In the genomic region with DNA sequence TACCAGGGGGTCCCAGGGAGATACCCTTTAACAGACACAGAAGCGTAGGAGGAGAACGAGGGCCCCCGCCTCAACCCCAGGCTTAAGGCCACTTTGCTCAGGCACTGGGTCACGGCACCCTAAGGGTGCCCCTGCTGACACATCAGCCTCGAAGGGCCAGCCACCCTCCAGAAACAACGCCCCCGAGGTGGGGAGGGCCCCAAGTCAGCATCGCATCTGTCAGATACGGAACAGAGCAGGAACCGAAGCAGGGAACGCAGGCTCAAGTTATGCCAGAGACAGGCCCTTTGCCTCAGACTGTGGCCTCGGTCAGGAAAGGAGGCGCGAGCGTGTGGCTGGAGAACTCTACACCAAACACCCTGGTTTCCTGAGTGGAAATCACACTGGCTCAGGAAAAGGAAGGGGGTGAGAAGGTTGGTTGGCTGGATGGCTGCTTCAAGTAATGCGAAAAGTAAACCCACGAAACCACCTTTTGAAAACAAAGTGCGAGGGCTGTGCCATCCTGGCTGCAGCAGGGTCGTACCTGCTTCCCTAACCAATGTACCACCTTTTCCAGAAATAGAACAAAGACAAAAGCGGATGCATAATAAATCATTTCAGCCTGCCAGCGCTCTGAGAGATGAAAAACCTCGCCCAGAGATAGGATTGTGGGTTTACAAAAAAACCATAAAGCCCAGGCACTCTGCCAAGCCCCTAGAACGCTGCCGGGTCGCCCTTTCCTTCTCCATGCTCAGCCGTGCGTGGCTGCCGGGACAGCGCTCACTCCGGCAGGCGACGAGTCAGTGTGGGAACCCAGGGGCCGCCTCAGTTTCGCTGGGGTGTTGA, we compare ENCODE assay signal across 12 cellular contexts. TPM values are rescaled to one million over a fixed set of nuclear protein-coding genes. Genes with fewer than 3 reads are reported as not detected.
DNase-seq lines count a peak whose midpoint lies in the region; ATAC-seq and TF ChIP-seq lines count a peak whose summit lies in the region.
"Had no signal": no experiment of that assay in that cellular context is flagged by ENCODE, and none has a peak within 500 bp of the region (broad histone marks: within the 10 kb centered on the region; RNA-seq: fewer than 3 reads in every experiment).

No MANE protein-coding gene starts in this region.

- CTCF ChIA-PET in CD8-positive, alpha-beta memory T cell (lab: Charles Lee) = interaction anchor here (0.7 kb wide), 1 partner anchor 183 kb away, joined by 3 read pairs; no protein-coding TSS in a partner anchor
- CTCF ChIA-PET in naive thymus-derived CD4-positive, alpha-beta T cell (lab: Charles Lee) = interaction anchor here (1.3 kb wide), 1 partner anchor 169 kb away, joined by 3 read pairs; no protein-coding TSS in a partner anchor

- no peak for TF ChIP-seq CTCF in Loucy (conservative IDR thresholded peaks at IDR 0.05; ENCODE audit: low read length)

- POLR2A ChIA-PET in CD8-positive, alpha-beta memory T cell (lab: Charles Lee) = no interaction called here
- POLR2A ChIA-PET in naive thymus-derived CD4-positive, alpha-beta T cell (lab: Charles Lee) = no interaction called here

- H3K27ac ChIP-seq in CD8-positive, alpha-beta memory T cell (ENCODE audit: low read depth, low read length) = no peak overlapping the region
- no peak overlapping the region for H3K27ac ChIP-seq in naive thymus-derived CD4-positive, alpha-beta T cell (ENCODE audit: low read depth, low read length)
- H3K27ac ChIP-seq: heart left ventricle, neutrophil, VCaP had no signal

- peaks cover 0 to 4% (median 0%) of the 10 kb centered on the region in 3 donors for H3K36me3 Mint-ChIP-seq in CD8-positive, alpha-beta memory T cell
- peaks cover 3 to 11% of the 10 kb centered on the region in 2 donors for H3K36me3 Mint-ChIP-seq in activated T-cell treated with anti-CD3 and anti-CD28 coated beads, Interleukin-2, amount 50 U/mL, for 72 hours (ENCODE audit: insufficient read depth in 2 of 2)
- peaks cover 0 to 5% (median 0%) of the 10 kb centered on the region in 5 donors for H3K36me3 Mint-ChIP-seq in naive thymus-derived CD4-positive, alpha-beta T cell

- no peak overlapping the region; the same call in 1 of the 2 replicates for H2AFZ ChIP-seq in Loucy (ENCODE audit: low read length)

- H3F3A ChIP-seq in Loucy (ENCODE audit: low read depth) = no peaks in the 10 kb centered on the region

- peak; percentile 47 to 53 for ATAC-seq in activated T-cell treated with anti-CD3 and anti-CD28 coated beads, Interleukin-2, amount 50 U/mL, for 72 hours (replicated peaks in 1 of 2)
- ATAC-seq in naive thymus-derived CD4-positive, alpha-beta T cell = peak; percentile 47
- ATAC-seq in GM21737 (IDR thresholded peaks at IDR 0.05; ENCODE audit: unreplicated experiment) (no peak), HG02884 (IDR thresholded peaks at IDR 0.05; ENCODE audit: unreplicated experiment) (no peak)
- ATAC-seq: heart left ventricle had no signal

- H3K36me3 ChIP-seq in CD8-positive, alpha-beta memory T cell (ENCODE audit: insufficient read depth, low read length) = no peaks in the 10 kb centered on the region
- H3K36me3 ChIP-seq in Loucy (ENCODE audit: insufficient read depth, low read length) = no peaks in the 10 kb centered on the region
- H3K36me3 ChIP-seq in naive thymus-derived CD4-positive, alpha-beta T cell (ENCODE audit: control insufficient read depth in 2 of 3, insufficient read depth in 3 of 3, low read length in 3 of 3) = no peaks in the 10 kb centered on the region
- H3K36me3 ChIP-seq: neutrophil had no signal

- peak overlapping the region; percentile 65 to 90 (median 87) for H3K27ac Mint-ChIP-seq in CD8-positive, alpha-beta memory T cell
- H3K27ac Mint-ChIP-seq in activated T-cell treated with anti-CD3 and anti-CD28 coated beads, Interleukin-2, amount 50 U/mL, for 72 hours = no peak overlapping the region
- H3K27ac Mint-ChIP-seq in naive thymus-derived CD4-positive, alpha-beta T cell = peak overlapping the region in 6 of 9 donors; percentile 33 to 62 (median 46)

- no peaks in the 10 kb centered on the region for H3K27me3 ChIP-seq in CD8-positive, alpha-beta memory T cell (ENCODE audit: insufficient read depth, low read length, poor library complexity, severe bottlenecking)
- H3K27me3 ChIP-seq in Loucy (ENCODE audit: insufficient read depth, low read length, poor library complexity, severe bottlenecking) = no peaks in the 10 kb centered on the region
- no peaks in the 10 kb centered on the region for H3K27me3 ChIP-seq in naive thymus-derived CD4-positive, alpha-beta T cell (ENCODE audit: control insufficient read depth in 2 of 2, insufficient read depth in 2 of 2, low read length in 2 of 2)
- H3K27me3 ChIP-seq: heart left ventricle had no signal

- H4K20me1 ChIP-seq in Loucy (ENCODE audit: insufficient read depth, low read length, poor library complexity, severe bottlenecking) = no peaks in the 10 kb centered on the region

- H3K27me3 Mint-ChIP-seq in CD8-positive, alpha-beta memory T cell = peaks cover 0 to 7% of the 10 kb centered on the region in 2 donors
- H3K27me3 Mint-ChIP-seq in activated T-cell treated with anti-CD3 and anti-CD28 coated beads, Interleukin-2, amount 50 U/mL, for 72 hours (ENCODE audit: low read depth) = peaks cover 16% of the 10 kb centered on the region
- H3K27me3 Mint-ChIP-seq in naive thymus-derived CD4-positive, alpha-beta T cell = peaks cover 0 to 26% (median 13%) of the 10 kb centered on the region in 5 donors

- peak overlapping the region; percentile 15 for H3K4me3 ChIP-seq in CD8-positive, alpha-beta memory T cell (ENCODE audit: low read length)
- H3K4me3 ChIP-seq in Loucy (ENCODE audit: low read length, poor library complexity, severe bottlenecking) = peak overlapping the region; percentile 62
- H3K4me3 ChIP-seq in naive thymus-derived CD4-positive, alpha-beta T cell (ENCODE audit: low read length) = peak overlapping the region; percentile 27
- H3K4me3 ChIP-seq: heart left ventricle had no signal

- H3K4me1 ChIP-seq in CD8-positive, alpha-beta memory T cell (ENCODE audit: insufficient read depth, low read length) = peaks cover 46% of the 10 kb centered on the region
- peaks cover 13% of the 10 kb centered on the region for H3K4me1 ChIP-seq in Loucy (ENCODE audit: insufficient read depth, low read length, poor library complexity, severe bottlenecking)
- H3K4me1 ChIP-seq in naive thymus-derived CD4-positive, alpha-beta T cell (ENCODE audit: control insufficient read depth in 2 of 2, insufficient read depth in 2 of 2, low read length in 2 of 2) = peaks cover 28 to 53% of the 10 kb centered on the region in 2 donors

- H3K9ac ChIP-seq in Loucy (ENCODE audit: low read depth, low read length, poor library complexity, severe bottlenecking) = peak overlapping the region; percentile 1

- no peak for TF ChIP-seq POLR2A in erythroblast (IDR thresholded peaks at IDR 0.05; ENCODE audit: low read length)

- peaks cover 5 to 21% (median 16%) of the 10 kb centered on the region in 5 donors for H3K9me3 Mint-ChIP-seq in CD8-positive, alpha-beta memory T cell
- peaks cover 2 to 4% of the 10 kb centered on the region in 2 donors for H3K9me3 Mint-ChIP-seq in activated T-cell treated with anti-CD3 and anti-CD28 coated beads, Interleukin-2, amount 50 U/mL, for 72 hours
- H3K9me3 Mint-ChIP-seq in naive thymus-derived CD4-positive, alpha-beta T cell = peaks cover 4 to 31% (median 10%) of the 10 kb centered on the region in 11 donors

- H3K4me3 Mint-ChIP-seq in CD8-positive, alpha-beta memory T cell = peak overlapping the region; percentile 46 to 77 (median 68)
- peak overlapping the region; percentile 23 to 53 for H3K4me3 Mint-ChIP-seq in activated T-cell treated with anti-CD3 and anti-CD28 coated beads, Interleukin-2, amount 50 U/mL, for 72 hours
- peak overlapping the region in 9 of 10 donors; percentile 23 to 74 (median 65) for H3K4me3 Mint-ChIP-seq in naive thymus-derived CD4-positive, alpha-beta T cell

- DNase-seq in CD8-positive, alpha-beta memory T cell = peak; percentile 31 to 67 (median 54)
- DNase-seq in activated T-cell treated with anti-CD3 and anti-CD28 coated beads, Interleukin-2, amount 50 U/mL, for 72 hours = peak in 1 of 2 donors; percentile 15
- DNase-seq in naive thymus-derived CD4-positive, alpha-beta T cell = peak in 4 of 9 donors; percentile 16 to 47 (median 29)
- no peak for DNase-seq in erythroblast (lab: John Stamatoyannopoulos, UW)
- no peak for DNase-seq in DMS114 treated with DMSO at 0.1 percent for 48 hours (lab: John Stamatoyannopoulos, UW; ENCODE audit: unreplicated experiment)
- DNase-seq: NCI-H748 treated with DMSO at 0.1 percent for 48 hours had no signal

- H3K4me1 Mint-ChIP-seq in CD8-positive, alpha-beta memory T cell = peaks cover 48 to 52% (median 49%) of the 10 kb centered on the region in 3 donors
- H3K4me1 Mint-ChIP-seq in activated T-cell treated with anti-CD3 and anti-CD28 coated beads, Interleukin-2, amount 50 U/mL, for 72 hours (ENCODE audit: low read depth) = peaks cover 35% of the 10 kb centered on the region
- H3K4me1 Mint-ChIP-seq in naive thymus-derived CD4-positive, alpha-beta T cell = peaks cover 0 to 53% (median 35%) of the 10 kb centered on the region in 7 donors

- no peaks in the 10 kb centered on the region for H3K79me2 ChIP-seq in Loucy (ENCODE audit: insufficient read depth, low read length)

- no peaks in the 10 kb centered on the region for H3K9me2 ChIP-seq in Loucy (replicated peaks; ENCODE audit: low read depth, low read length)

- H3K9me3 ChIP-seq in CD8-positive, alpha-beta memory T cell (ENCODE audit: low read length) = no peaks in the 10 kb centered on the region
- H3K9me3 ChIP-seq in Loucy (ENCODE audit: insufficient read depth, low read depth, low read length) = peaks cover 2% of the 10 kb centered on the region; the same call in 1 of the 2 replicates
- H3K9me3 ChIP-seq in naive thymus-derived CD4-positive, alpha-beta T cell (ENCODE audit: control insufficient read depth in 2 of 3, low read length in 3 of 3) = peaks cover 0 to 14% (median 0%) of the 10 kb centered on the region in 3 experiments
- H3K9me3 ChIP-seq: neutrophil had no signal

- H3K4me2 ChIP-seq in Loucy (ENCODE audit: low read depth, low read length, poor library complexity, severe bottlenecking) = peak overlapping the region; percentile 66

- intact Hi-C loops in naive thymus-derived CD4-positive, alpha-beta T cell (cut with micrococcal nuclease) = no loop called here

RNA-seq across cellular contexts. Expression of gene TRMU, which starts 38.5 kb away (rescaled TPM):
- total RNA-seq in CD8-positive, alpha-beta memory T cell = 10 to 100 TPM; 68.9 to 69.5 TPM
- 13.3 TPM for polyA plus RNA-seq in CD8-positive, alpha-beta memory T cell
- total RNA-seq in activated T-cell treated with anti-CD3 and anti-CD28 coated beads, Interleukin-2, amount 50 U/mL, for 72 hours = 10 to 100 TPM; 65.3 to 69.7 TPM
- 10 to 100 TPM; 56.9 to 92.1 (median 70.3) TPM for total RNA-seq in naive thymus-derived CD4-positive, alpha-beta T cell
- polyA plus RNA-seq in naive thymus-derived CD4-positive, alpha-beta T cell = 10 to 100 TPM; 17.9 to 21.1 TPM

Comparison
In these comparisons a context has a peak if more than half of its experiments do, and no peak if none do; other contexts are left out.
1. DNase-seq: peak in CD8-positive, alpha-beta memory T cell (5 of 5); none in erythroblast (0 of 2) and DMS114 treated with DMSO at 0.1 percent for 48 hours (single experiment).
2. ATAC-seq: peak in activated T-cell treated with anti-CD3 and anti-CD28 coated beads, Interleukin-2, amount 50 U/mL, for 72 hours (2 of 2) and naive thymus-derived CD4-positive, alpha-beta T cell (single experiment); none in GM21737 (single experiment) and HG02884 (single experiment).
3. Peak in every context shown above with its lines, with median percentiles within 50 percentile points of each other: H3K4me3 ChIP-seq and H3K4me3 Mint-ChIP-seq.